In genomic region chr17:33534063-33534462, GRCh38 we compare ENCODE assay signal across 35 cellular contexts.
"Had no signal": no experiment of that assay in that cellular context is flagged by ENCODE, and none has a peak within 500 bp of the region (broad histone marks: within the 10 kb centered on the region; RNA-seq: fewer than 3 reads in every experiment).

No MANE protein-coding gene starts in this region.

- H3K36me3 ChIP-seq: MG63 had no signal

- H3K27me3 ChIP-seq: MG63 had no signal

- H3K4me3 ChIP-seq: MG63 had no signal

- H3K9me3 ChIP-seq: MG63 had no signal

- DNase-seq: Karpas-422, Kasumi-1, KG1, MG63, MM.1S, MV-4-11, NCI-H1048, NCI-H1092, NCI-H1092 treated with DMSO at 0.1 percent for 48 hours, NCI-H1105, NCI-H1105 treated with DMSO at 0.1 percent for 48 hours, NCI-H1417, NCI-H1417 treated with DMSO at 0.1 percent for 48 hours, NCI-H1436, NCI-H1436 treated with DMSO at 0.1 percent for 48 hours, NCI-H146, NCI-H1694, NCI-H1694 treated with DMSO at 0.1 percent for 48 hours, NCI-H187, NCI-H187 treated with DMSO at 0.1 percent for 48 hours, NCI-H1930, NCI-H2029, NCI-H2029 treated with DMSO at 0.1 percent for 48 hours, NCI-H2081, NCI-H2081 treated with DMSO at 0.1 percent for 48 hours, NCI-H2107, NCI-H2171, NCI-H2171 treated with DMSO at 0.1 percent for 48 hours, NCI-H2227 treated with DMSO at 0.1 percent for 48 hours, NCI-H226, NCI-H345, NCI-H446, NCI-H446 treated with DMSO at 0.1 percent for 48 hours, NCI-H510A had no signal

- H3K9ac ChIP-seq: KMS-11 had no signal

- H3K27ac ChIP-seq: KMS-11 had no signal

- H3K4me2 ChIP-seq: KMS-11 had no signal
